ENCODE assay signal across 19 cellular contexts in genomic region chr10:31136386-31136785, GRCh38.
DNase-seq lines count a peak whose midpoint lies in the region; ATAC-seq and TF ChIP-seq lines count a peak whose summit lies in the region.
"Had no signal": no experiment of that assay in that cellular context is flagged by ENCODE, and none has a peak within 500 bp of the region (broad histone marks: within the 10 kb centered on the region; RNA-seq: fewer than 3 reads in every experiment).

No MANE protein-coding gene starts in this region.

- H3K9ac ChIP-seq in mesenchymal stem cell (ENCODE audit: low read length): no peak overlapping the region

- ATAC-seq in activated naive CD4-positive, alpha-beta T cell treated with anti-CD3 and anti-CD28 coated beads, Interleukin-2, amount 50 U/mL, for 72 hours: no peak
- ATAC-seq in activated CD8-positive, alpha-beta T cell treated with anti-CD3 and anti-CD28 coated beads, Interleukin-2, amount 10 ng/mL, durations not matched to agents 7 days and 5 days: no peak
- ATAC-seq in lower lobe of right lung: no peak
- ATAC-seq: heart left ventricle; natural killer cell treated with Interleukin-12 subunit alpha and Interleukin-12 subunit beta and Interleukin-15 and Interleukin-18, amount 100 ng/mL, for 72 hours had no signal

- WGBS in mesenchymal stem cell: 93% methylated on average over 4 of the region's 4 CpGs

- H3K36me3 ChIP-seq in mesenchymal stem cell (ENCODE audit: control insufficient read depth in 1 of 2, insufficient read depth in 2 of 2, low read depth in 1 of 2, low read length in 2 of 2): no peaks in the 10 kb centered on the region
- H3K36me3 ChIP-seq in uterus: no peaks in the 10 kb centered on the region
- H3K36me3 ChIP-seq in lower lobe of right lung: no peaks in the 10 kb centered on the region
- H3K36me3 ChIP-seq: esophagus squamous epithelium, heart left ventricle, thyroid gland had no signal

- H2AFZ ChIP-seq in mesenchymal stem cell (ENCODE audit: low read depth, low read length): no peak overlapping the region

- no peak overlapping the region for H3K4me3 ChIP-seq in mesenchymal stem cell (ENCODE audit: insufficient read depth in 1 of 2, low read depth in 1 of 2, low read length in 2 of 2)
- no peak overlapping the region for H3K4me3 ChIP-seq in uterus
- H3K4me3 ChIP-seq in lower lobe of right lung: no peak overlapping the region
- H3K4me3 ChIP-seq: esophagus squamous epithelium, heart left ventricle, thyroid gland had no signal

- peak overlapping the region in 1 of 2 experiments; percentile 23 for H3K18ac ChIP-seq in mesenchymal stem cell (ENCODE audit: low read depth in 1 of 2, low read length in 2 of 2)

- no peak overlapping the region for H2BK15ac ChIP-seq in mesenchymal stem cell (ENCODE audit: low read depth, poor library complexity, severe bottlenecking)

- peaks cover 46% of the 10 kb centered on the region for H3K4me1 Mint-ChIP-seq in activated naive CD4-positive, alpha-beta T cell treated with anti-CD3 and anti-CD28 coated beads, Interleukin-2, amount 10 ng/mL, durations not matched to agents 7 days and 5 days
- peaks cover 45% of the 10 kb centered on the region for H3K4me1 Mint-ChIP-seq in activated CD8-positive, alpha-beta T cell treated with anti-CD3 and anti-CD28 coated beads, Interleukin-2, amount 10 ng/mL, durations not matched to agents 7 days and 5 days (ENCODE audit: low read depth)

- H2BK120ac ChIP-seq in mesenchymal stem cell (ENCODE audit: low read depth, low read length): peak overlapping the region; percentile 29

- H3K36me3 Mint-ChIP-seq in activated naive CD4-positive, alpha-beta T cell treated with anti-CD3 and anti-CD28 coated beads, Interleukin-2, amount 10 ng/mL, durations not matched to agents 7 days and 5 days: no peaks in the 10 kb centered on the region
- H3K36me3 Mint-ChIP-seq in activated naive CD4-positive, alpha-beta T cell treated with anti-CD3 and anti-CD28 coated beads, Interleukin-2, amount 50 U/mL, for 72 hours: no peaks in the 10 kb centered on the region
- H3K36me3 Mint-ChIP-seq in activated CD8-positive, alpha-beta T cell treated with anti-CD3 and anti-CD28 coated beads, Interleukin-2, amount 10 ng/mL, durations not matched to agents 7 days and 5 days (ENCODE audit: low read depth): no peaks in the 10 kb centered on the region
- H3K36me3 Mint-ChIP-seq: IgD-negative memory B cell; natural killer cell treated with Interleukin-12 subunit alpha and Interleukin-12 subunit beta and Interleukin-15 and Interleukin-18, amount 100 ng/mL, for 72 hours had no signal

- TF ChIP-seq POLR2A in uterus (IDR thresholded peaks at IDR 0.05): no peak

- H4K8ac ChIP-seq in mesenchymal stem cell (ENCODE audit: low read length): no peak overlapping the region

- H3K4me3 Mint-ChIP-seq in activated naive CD4-positive, alpha-beta T cell treated with anti-CD3 and anti-CD28 coated beads, Interleukin-2, amount 10 ng/mL, durations not matched to agents 7 days and 5 days: no peak overlapping the region
- H3K4me3 Mint-ChIP-seq in activated CD8-positive, alpha-beta T cell treated with anti-CD3 and anti-CD28 coated beads, Interleukin-2, amount 10 ng/mL, durations not matched to agents 7 days and 5 days: no peak overlapping the region
- H3K4me3 Mint-ChIP-seq: natural killer cell treated with Interleukin-12 subunit alpha and Interleukin-12 subunit beta and Interleukin-15 and Interleukin-18, amount 100 ng/mL, for 72 hours had no signal

- intact Hi-C loops in uterus (cut with DNase I; ENCODE audit: low total_unique reads): no loop called here
- intact Hi-C loops in lower lobe of right lung (cut with DNase I): no loop called here
- intact Hi-C loops in posterior vena cava (cut with DNase I): loop anchor here in 1 of 2 donors (10.0 kb wide), 1 partner anchor 178 kb away; the partner anchor contains the start of gene ZEB1
- intact Hi-C loops in head of caudate nucleus (cut with DNase I): loop anchor here (10.0 kb wide), 1 partner anchor 382 kb away; no protein-coding TSS in a partner anchor

- H3K27ac ChIP-seq in mesenchymal stem cell (ENCODE audit: low read length, poor library complexity, severe bottlenecking): no peak overlapping the region
- H3K27ac ChIP-seq in uterus: peak overlapping the region; percentile 49 to 57
- no peak overlapping the region for H3K27ac ChIP-seq in lower lobe of right lung
- H3K27ac ChIP-seq: RWPE1, thyroid gland had no signal

- no peaks in the 10 kb centered on the region for H3K9me3 ChIP-seq in mesenchymal stem cell (ENCODE audit: control insufficient read depth, low read length)
- H3K9me3 ChIP-seq in uterus: no peaks in the 10 kb centered on the region
- H3K9me3 ChIP-seq in lower lobe of right lung: no peaks in the 10 kb centered on the region
- H3K9me3 ChIP-seq: esophagus squamous epithelium, heart left ventricle, thyroid gland had no signal

- H4K91ac ChIP-seq in mesenchymal stem cell (ENCODE audit: low read length): no peak overlapping the region

- H3K9me3 Mint-ChIP-seq in activated naive CD4-positive, alpha-beta T cell treated with anti-CD3 and anti-CD28 coated beads, Interleukin-2, amount 10 ng/mL, durations not matched to agents 7 days and 5 days: no peaks in the 10 kb centered on the region
- no peaks in the 10 kb centered on the region for H3K9me3 Mint-ChIP-seq in activated naive CD4-positive, alpha-beta T cell treated with anti-CD3 and anti-CD28 coated beads, Interleukin-2, amount 50 U/mL, for 72 hours
- H3K9me3 Mint-ChIP-seq in activated CD8-positive, alpha-beta T cell treated with anti-CD3 and anti-CD28 coated beads, Interleukin-2, amount 10 ng/mL, durations not matched to agents 7 days and 5 days (ENCODE audit: insufficient read depth): no peaks in the 10 kb centered on the region
- H3K9me3 Mint-ChIP-seq: natural killer cell treated with Interleukin-12 subunit alpha and Interleukin-12 subunit beta and Interleukin-15 and Interleukin-18, amount 100 ng/mL, for 72 hours had no signal

- peak overlapping the region in 1 of 2 experiments; percentile 8 for H2BK12ac ChIP-seq in mesenchymal stem cell (ENCODE audit: low read length in 2 of 2)

- POLR2A ChIA-PET in activated CD8-positive, alpha-beta T cell treated with anti-CD3 and anti-CD28 coated beads, Interleukin-2, amount 10 ng/mL, durations not matched to agents 7 days and 5 days (lab: Charles Lee): interaction anchor here (0.7 kb wide), 1 partner anchor 8 kb away, joined by 3 read pairs; no protein-coding TSS in a partner anchor

- no peak overlapping the region for H3K14ac ChIP-seq in mesenchymal stem cell (ENCODE audit: low read length in 2 of 2)

- H3K4me1 ChIP-seq in mesenchymal stem cell (ENCODE audit: control insufficient read depth, insufficient read depth, low read depth, low read length) (peaks cover 13% of the 10 kb centered on the region), uterus (peaks cover 5 to 8% of the 10 kb centered on the region in 2 donors), lower lobe of right lung (peaks cover 24% of the 10 kb centered on the region)

- no peaks in the 10 kb centered on the region for H3K27me3 Mint-ChIP-seq in activated naive CD4-positive, alpha-beta T cell treated with anti-CD3 and anti-CD28 coated beads, Interleukin-2, amount 10 ng/mL, durations not matched to agents 7 days and 5 days
- no peaks in the 10 kb centered on the region for H3K27me3 Mint-ChIP-seq in activated CD8-positive, alpha-beta T cell treated with anti-CD3 and anti-CD28 coated beads, Interleukin-2, amount 10 ng/mL, durations not matched to agents 7 days and 5 days (ENCODE audit: low read depth)
- H3K27me3 Mint-ChIP-seq: natural killer cell treated with Interleukin-12 subunit alpha and Interleukin-12 subunit beta and Interleukin-15 and Interleukin-18, amount 100 ng/mL, for 72 hours had no signal

- H3K23ac ChIP-seq in mesenchymal stem cell (ENCODE audit: low read length in 2 of 2): no peak overlapping the region

- no peak for DNase-seq in activated naive CD4-positive, alpha-beta T cell treated with anti-CD3 and anti-CD28 coated beads, Interleukin-2, amount 10 ng/mL, durations not matched to agents 7 days and 5 days
- DNase-seq in activated naive CD4-positive, alpha-beta T cell treated with anti-CD3 and anti-CD28 coated beads, Interleukin-2, amount 50 U/mL, for 72 hours (ENCODE audit: low spot score in 2 of 2): no peak
- DNase-seq in activated CD8-positive, alpha-beta T cell treated with anti-CD3 and anti-CD28 coated beads, Interleukin-2, amount 10 ng/mL, durations not matched to agents 7 days and 5 days: peak; percentile 17
- DNase-seq in mesenchymal stem cell (no peak), uterus (no peak), lower lobe of right lung (no peak), posterior vena cava (ENCODE audit: low spot score) (no peak), head of caudate nucleus (no peak)
- DNase-seq: activated CD4-positive, alpha-beta T cell treated with anti-CD3 and anti-CD28 coated beads, Interleukin-2, amount 50 U/mL, for 4 hours; amniotic stem cell; effector CD8-positive, alpha-beta T cell; esophagus squamous epithelium; heart left ventricle; NCI-H1930; stimulated activated CD4-positive, alpha-beta T cell treated with anti-CD3 and anti-CD28 coated beads, Interleukin-12 subunit alpha, Interleukin-12 subunit beta, amount 100 ng/mL, for 4 hours; thyroid gland had no signal

- CTCF ChIA-PET in activated naive CD4-positive, alpha-beta T cell treated with anti-CD3 and anti-CD28 coated beads, Interleukin-2, amount 10 ng/mL, durations not matched to agents 7 days and 5 days (lab: Charles Lee): interaction anchor here (1.3 kb wide), 1 partner anchor 53 kb away, joined by 5 read pairs; no protein-coding TSS in a partner anchor
- CTCF ChIA-PET in activated CD8-positive, alpha-beta T cell treated with anti-CD3 and anti-CD28 coated beads, Interleukin-2, amount 10 ng/mL, durations not matched to agents 7 days and 5 days (lab: Charles Lee): interaction anchor here (1.8 kb wide), 1 partner anchor 53 kb away, joined by 5 read pairs; no protein-coding TSS in a partner anchor

- no peak overlapping the region for H3K4me2 ChIP-seq in mesenchymal stem cell (ENCODE audit: low read length, poor library complexity, severe bottlenecking)

- H3K27me3 ChIP-seq in mesenchymal stem cell (ENCODE audit: control insufficient read depth in 1 of 2, insufficient read depth in 1 of 2, low read length in 2 of 2) (no peaks in the 10 kb centered on the region), uterus (no peaks in the 10 kb centered on the region), lower lobe of right lung (ENCODE audit: low read depth) (no peaks in the 10 kb centered on the region)
- H3K27me3 ChIP-seq: esophagus squamous epithelium, heart left ventricle, thyroid gland had no signal

- H3K4ac ChIP-seq in mesenchymal stem cell (ENCODE audit: low read depth in 1 of 2, low read length in 2 of 2): peak overlapping the region; percentile 46 to 81

- no peak overlapping the region for H2AK5ac ChIP-seq in mesenchymal stem cell (ENCODE audit: low read length, severe bottlenecking)

- H3K79me1 ChIP-seq in mesenchymal stem cell (replicated peaks; ENCODE audit: low read length, poor library complexity, severe bottlenecking): no peaks in the 10 kb centered on the region

- peak overlapping the region; percentile 82 for H3K27ac Mint-ChIP-seq in activated naive CD4-positive, alpha-beta T cell treated with anti-CD3 and anti-CD28 coated beads, Interleukin-2, amount 10 ng/mL, durations not matched to agents 7 days and 5 days
- no peak overlapping the region for H3K27ac Mint-ChIP-seq in activated naive CD4-positive, alpha-beta T cell treated with anti-CD3 and anti-CD28 coated beads, Interleukin-2, amount 50 U/mL, for 72 hours
- no peak overlapping the region for H3K27ac Mint-ChIP-seq in activated CD8-positive, alpha-beta T cell treated with anti-CD3 and anti-CD28 coated beads, Interleukin-2, amount 10 ng/mL, durations not matched to agents 7 days and 5 days
- H3K27ac Mint-ChIP-seq: natural killer cell treated with Interleukin-12 subunit alpha and Interleukin-12 subunit beta and Interleukin-15 and Interleukin-18, amount 100 ng/mL, for 72 hours had no signal

- H2BK5ac ChIP-seq in mesenchymal stem cell (ENCODE audit: low read depth, low read length, poor library complexity, severe bottlenecking): no peak overlapping the region

- TF ChIP-seq CTCF in uterus (IDR thresholded peaks at IDR 0.05) (no peak), lower lobe of right lung (IDR thresholded peaks at IDR 0.05) (no peak)

Comparison
In these comparisons a context has a peak if more than half of its experiments do, and no peak if none do; other contexts are left out.
1. H3K27ac ChIP-seq: peak in uterus (2 of 2); none in mesenchymal stem cell (single experiment) and lower lobe of right lung (single experiment).